In the genomic region with DNA sequence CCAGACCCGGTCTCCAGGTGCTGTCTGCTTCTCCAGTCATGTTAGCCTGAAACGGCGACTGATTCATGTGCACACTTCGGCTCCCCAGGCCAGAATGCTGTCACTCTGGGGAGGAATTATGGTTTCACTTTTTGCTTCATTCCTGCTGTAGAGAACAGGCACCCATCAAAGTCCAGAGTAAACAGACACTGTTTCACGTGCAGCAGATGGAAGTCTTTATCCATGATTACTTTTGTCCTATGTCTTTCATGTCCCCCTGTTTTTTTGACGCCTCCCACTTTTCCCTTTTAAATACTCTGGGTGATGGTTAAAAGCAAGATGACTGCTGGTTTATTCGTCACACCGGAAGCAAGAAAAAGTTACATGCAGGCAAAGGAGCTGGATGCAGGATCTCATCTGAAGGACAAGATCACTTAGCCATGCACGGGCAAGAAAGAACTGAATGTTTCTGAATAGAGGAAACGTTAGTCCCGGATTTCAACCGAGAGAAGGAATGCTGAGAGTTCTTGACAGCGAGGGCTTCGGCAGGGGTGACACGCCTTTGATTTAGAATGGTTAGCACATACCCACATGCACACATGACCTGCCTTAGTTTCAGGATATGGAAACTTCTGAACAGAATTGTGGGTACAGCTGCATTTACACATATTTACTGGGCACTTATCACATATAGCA, we compare ENCODE assay signal across 8 cellular contexts.
DNase-seq lines count a peak whose midpoint lies in the region; ATAC-seq, FAIRE-seq and TF ChIP-seq lines count a peak whose summit lies in the region.

No MANE protein-coding gene starts in this region.

- no peak for TF ChIP-seq CTCF in AG04450 (IDR thresholded peaks at IDR 0.05; ENCODE audit: low read depth, low read length)
- no peak for TF ChIP-seq CTCF in endothelial cell of umbilical vein (IDR thresholded peaks at IDR 0.05; ENCODE audit: extremely low read depth in 1 of 2, insufficient read depth in 1 of 2, low read depth in 1 of 2, low read length in 2 of 2)

- no TSS peak for BruUV-seq in endothelial cell of umbilical vein (replicated peaks; lab: Mats Ljungman, UMichigan)

- no peak overlapping the region for H2AFZ ChIP-seq in endothelial cell of umbilical vein (ENCODE audit: low read depth, low read length)

- H3K9ac ChIP-seq in endothelial cell of umbilical vein (replicated peaks; ENCODE audit: extremely low read depth, insufficient read depth, low read length) = no peak overlapping the region

- no peaks in the 10 kb centered on the region for H3K36me3 Mint-ChIP-seq in natural killer cell treated with Interleukin-12 subunit alpha and Interleukin-12 subunit beta and Interleukin-15 and Interleukin-18, amount 100 ng/mL, for 72 hours

- no peaks in the 10 kb centered on the region for H3K4me1 ChIP-seq in endothelial cell of umbilical vein (ENCODE audit: control insufficient read depth, extremely low read depth, insufficient read depth, low read length)

- TF ChIP-seq POLR2A in endothelial cell of umbilical vein (IDR thresholded peaks at IDR 0.05; ENCODE audit: low read depth, low read length) = no peak

- POLR2A ChIA-PET in AG04450 (lab: Yijun Ruan, JAX) = no interaction called here
- POLR2A ChIA-PET in endothelial cell of umbilical vein (lab: Charles Lee) = no interaction called here
- POLR2A ChIA-PET in HEK293T (lab: Yijun Ruan, JAX) = no interaction called here

- DNase-seq in AG04450 (ENCODE audit: low read depth, low spot score) (no peak), NCI-H146 (lab: John Stamatoyannopoulos, UW) (peak; percentile 35), endothelial cell of umbilical vein (ENCODE audit: low read depth, low spot score) (peak; percentile 6), HEK293T (ENCODE audit: extremely low spot score) (no peak)
- no peak for DNase-seq in natural killer cell treated with Interleukin-12 subunit alpha and Interleukin-12 subunit beta and Interleukin-15 and Interleukin-18, amount 100 ng/mL, for 72 hours (ENCODE audit: low spot score)

- H4K20me1 ChIP-seq in endothelial cell of umbilical vein (replicated peaks; ENCODE audit: control insufficient read depth, extremely low read depth, insufficient read depth, low read length) = no peaks in the 10 kb centered on the region

- CTCF ChIA-PET in AG04450 (lab: Charles Lee) = no interaction called here
- CTCF ChIA-PET in endothelial cell of umbilical vein (lab: Charles Lee) = no interaction called here
- CTCF ChIA-PET in HEK293T (lab: Yijun Ruan, JAX) = no interaction called here

- no peaks in the 10 kb centered on the region for H3K9me1 ChIP-seq in endothelial cell of umbilical vein (replicated peaks; ENCODE audit: control insufficient read depth, extremely low read depth, insufficient read depth, low read length)

- no peaks in the 10 kb centered on the region for H3K9me3 ChIP-seq in AG04450 (ENCODE audit: control insufficient read depth, insufficient read depth, low read length)
- no peaks in the 10 kb centered on the region for H3K9me3 ChIP-seq in endothelial cell of umbilical vein (replicated peaks; ENCODE audit: control insufficient read depth, insufficient read depth, low read length)

- no peaks in the 10 kb centered on the region for H3K27me3 Mint-ChIP-seq in natural killer cell treated with Interleukin-12 subunit alpha and Interleukin-12 subunit beta and Interleukin-15 and Interleukin-18, amount 100 ng/mL, for 72 hours

- peak; percentile 50 to 59 for ATAC-seq in natural killer cell treated with Interleukin-12 subunit alpha and Interleukin-12 subunit beta and Interleukin-15 and Interleukin-18, amount 100 ng/mL, for 72 hours
- no peak for ATAC-seq in HG03045 (IDR thresholded peaks at IDR 0.05; ENCODE audit: unreplicated experiment)
- ATAC-seq in HG03460 (IDR thresholded peaks at IDR 0.05; ENCODE audit: unreplicated experiment) = no peak
- ATAC-seq in GM21423 (IDR thresholded peaks at IDR 0.05; ENCODE audit: unreplicated experiment) = no peak

- peak overlapping the region; percentile 76 for H3K4me3 Mint-ChIP-seq in natural killer cell treated with Interleukin-12 subunit alpha and Interleukin-12 subunit beta and Interleukin-15 and Interleukin-18, amount 100 ng/mL, for 72 hours

- H3K27me3 ChIP-seq in AG04450 (ENCODE audit: control insufficient read depth, insufficient read depth, low read length) (no peaks in the 10 kb centered on the region), endothelial cell of umbilical vein (ENCODE audit: control insufficient read depth in 2 of 2, insufficient read depth in 2 of 2, low read length in 2 of 2) (no peaks in the 10 kb centered on the region)

- no peak for FAIRE-seq in endothelial cell of umbilical vein (lab: Jason Lieb, UNC)

- H3K4me1 Mint-ChIP-seq in natural killer cell treated with Interleukin-12 subunit alpha and Interleukin-12 subunit beta and Interleukin-15 and Interleukin-18, amount 100 ng/mL, for 72 hours (ENCODE audit: low read depth in 2 of 2) = peaks cover 33% of the 10 kb centered on the region in 2 donors

- H3K4me3 ChIP-seq in AG04450 (ENCODE audit: low read depth, low read length) (peak overlapping the region; percentile 7), endothelial cell of umbilical vein (replicated peaks in 1 of 3; ENCODE audit: insufficient read depth in 1 of 3, low read depth in 1 of 3, low read length in 3 of 3) (no peak overlapping the region)

- H3K27ac ChIP-seq in AG04450 (ENCODE audit: low read depth, low read length) (peak overlapping the region; percentile 23), endothelial cell of umbilical vein (ENCODE audit: insufficient read depth, low read depth, low read length) (no peak overlapping the region)

- H3K27ac Mint-ChIP-seq in natural killer cell treated with Interleukin-12 subunit alpha and Interleukin-12 subunit beta and Interleukin-15 and Interleukin-18, amount 100 ng/mL, for 72 hours = peak overlapping the region; percentile 81 to 95

- intact Hi-C loops in endothelial cell of umbilical vein (cut with micrococcal nuclease) = no loop called here

- H3K79me2 ChIP-seq in endothelial cell of umbilical vein (ENCODE audit: control insufficient read depth, insufficient read depth, low read length) = no peaks in the 10 kb centered on the region

- dilution Hi-C loops in endothelial cell of umbilical vein (cut with MboI; ENCODE audit: extremely low pct_ligation_motif_present, low sequenced_read_pairs) = no loop called here

- H3K9me3 Mint-ChIP-seq in natural killer cell treated with Interleukin-12 subunit alpha and Interleukin-12 subunit beta and Interleukin-15 and Interleukin-18, amount 100 ng/mL, for 72 hours = no peaks in the 10 kb centered on the region

- no peaks in the 10 kb centered on the region for H3K36me3 ChIP-seq in endothelial cell of umbilical vein (ENCODE audit: control insufficient read depth in 2 of 2, extremely low read depth in 1 of 2, insufficient read depth in 2 of 2, low read length in 2 of 2)

- H3K4me2 ChIP-seq in endothelial cell of umbilical vein (ENCODE audit: insufficient read depth, low read length) = no peak overlapping the region

TF ChIP-seq in endothelial cell of umbilical vein, 7 proteins besides CTCF, POLR2A, EP300 and RAD21:
- TF ChIP-seq EZH2 (IDR thresholded peaks at IDR 0.05; ENCODE audit: borderline replicate concordance, low read depth, low read length, severe bottlenecking) (no peak), POLR2AphosphoS5 (IDR thresholded peaks at IDR 0.05; ENCODE audit: insufficient read depth, low read depth, low read length) (no peak), FOS (IDR thresholded peaks at IDR 0.05; ENCODE audit: borderline replicate concordance, insufficient read depth, low read length) (no peak)
- TF ChIP-seq, protein P1, sequence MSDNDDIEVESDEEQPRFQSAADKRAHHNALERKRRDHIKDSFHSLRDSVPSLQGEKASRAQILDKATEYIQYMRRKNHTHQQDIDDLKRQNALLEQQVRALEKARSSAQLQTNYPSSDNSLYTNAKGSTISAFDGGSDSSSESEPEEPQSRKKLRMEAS (IDR thresholded peaks at IDR 0.05; ENCODE audit: insufficient read depth, insufficient read length) = no peak

TF ChIP-seq in HEK293T, 16 proteins besides CTCF, POLR2A, EP300 and RAD21:
- TF ChIP-seq L3MBTL2 (conservative IDR thresholded peaks at IDR 0.05) (no peak), HDGF (IDR thresholded peaks at IDR 0.05; ENCODE audit: borderline replicate concordance) (no peak), LEF1 (IDR thresholded peaks at IDR 0.05; ENCODE audit: borderline replicate concordance) (no peak), FOXK2 (IDR thresholded peaks at IDR 0.05) (no peak)

Comparison
In these comparisons a context has a peak if more than half of its experiments do, and no peak if none do; other contexts are left out.
1. DNase-seq: peak in NCI-H146 (single experiment) and endothelial cell of umbilical vein (single experiment); none in AG04450 (single experiment), natural killer cell treated with Interleukin-12 subunit alpha and Interleukin-12 subunit beta and Interleukin-15 and Interleukin-18, amount 100 ng/mL, for 72 hours (single experiment) and HEK293T (single experiment).
2. ATAC-seq: peak in natural killer cell treated with Interleukin-12 subunit alpha and Interleukin-12 subunit beta and Interleukin-15 and Interleukin-18, amount 100 ng/mL, for 72 hours (2 of 2); none in HG03045 (single experiment), HG03460 (single experiment) and GM21423 (single experiment).